Comparison of ENCODE assay signal across 1 cellular context in genomic region chr16:69378760-69379159, GRCh38.
TF ChIP-seq lines count a peak whose summit lies in the region.

No MANE protein-coding gene starts in this region.

TF ChIP-seq in HepG2, 621 proteins besides CTCF, POLR2A, EP300 and RAD21:
- TF ChIP-seq KAT7 (CRISPR knock-in tag; IDR thresholded peaks at IDR 0.05; ENCODE audit: borderline replicate concordance) (no peak), KMT2A (CRISPR knock-in tag; IDR thresholded peaks at IDR 0.05) (no peak)
